Comparison of ENCODE assay signal across 24 cellular contexts in genomic region chr7:100071018-100071723, GRCh38. TPM values are rescaled to one million over a fixed set of nuclear protein-coding genes. Genes with fewer than 3 reads are reported as not detected.
DNase-seq lines count a peak whose midpoint lies in the region; ATAC-seq, FAIRE-seq and TF ChIP-seq lines count a peak whose summit lies in the region.
"Had no signal": no experiment of that assay in that cellular context is flagged by ENCODE, and none has a peak within 500 bp of the region (broad histone marks: within the 10 kb centered on the region; RNA-seq: fewer than 3 reads in every experiment).

No MANE protein-coding gene starts in this region.

- no peaks in the 10 kb centered on the region for H4K20me1 ChIP-seq in GM12878 (ENCODE audit: control insufficient read depth, insufficient read depth)

- H3K9me3 ChIP-seq in GM12878 (replicated peaks; ENCODE audit: control insufficient read depth, insufficient read depth, low read length): peaks cover 32% of the 10 kb centered on the region; the same call in 2 of the 3 replicates

- WGBS in GM12878 (ENCODE audit: insufficient coverage, insufficient replicate concordance, low lambda C conversion rate, missing lambda C conversion rate): 95% methylated on average over 11 of the region's 11 CpGs

- H3K27ac ChIP-seq in ACC112 (ENCODE audit: low read depth, low read length) (no peak overlapping the region), GM12878 (ENCODE audit: control insufficient read depth, insufficient read depth) (no peak overlapping the region)
- H3K27ac ChIP-seq: dorsolateral prefrontal cortex, KMS-11, RWPE1, VCaP had no signal

- ATAC-seq in GM12878 (no peak), GM21447 (IDR thresholded peaks at IDR 0.05; ENCODE audit: unreplicated experiment) (no peak)
- ATAC-seq: activated naive CD4-positive, alpha-beta T cell treated with anti-CD3 and anti-CD28 coated beads, Interleukin-2, amount 50 U/mL, for 72 hours had no signal

- H3K4me1 Mint-ChIP-seq in nephron progenitor cell: no peaks in the 10 kb centered on the region
- H3K4me1 Mint-ChIP-seq: activated CD4-positive, alpha-beta T cell treated with anti-CD3 and anti-CD28 coated beads, Interleukin-2, amount 10 ng/mL, durations not matched to agents 24 days and 14 days; CD14-positive monocyte had no signal

- TF ChIP-seq POLR2A in GM12892 (IDR thresholded peaks at IDR 0.05; ENCODE audit: low read depth, low read length): peak; percentile 9
- no peak for TF ChIP-seq POLR2A in GM12878 (IDR thresholded peaks at IDR 0.05; ENCODE audit: low read depth, low read length)

- peak overlapping the region; percentile 16; the same call in 1 of the 2 replicates for H3K4me3 ChIP-seq in ACC112 (ENCODE audit: low read depth, low read length)
- H3K4me3 ChIP-seq in GM12878: no peak overlapping the region
- H3K4me3 ChIP-seq: dorsolateral prefrontal cortex, lung had no signal

- no peak for TF ChIP-seq EP300 in GM12878 (IDR thresholded peaks at IDR 0.05; ENCODE audit: borderline replicate concordance in 1 of 2, control insufficient read depth in 1 of 2, low read depth in 2 of 2, low read length in 2 of 2)

- no peak overlapping the region for H3K4me2 ChIP-seq in GM12878 (ENCODE audit: control insufficient read depth, insufficient read depth)
- H3K4me2 ChIP-seq: KMS-11 had no signal

- no peak for TF ChIP-seq RAD21 in GM12878 (IDR thresholded peaks at IDR 0.05; ENCODE audit: insufficient read depth, low read depth, low read length)

- POLR2A ChIA-PET in GM12878 (lab: Charles Lee): interaction anchor here (0.7 to 1.0 kb wide), 2 partner anchors 8 to 12 kb away, joined by 3 read pairs; no protein-coding TSS in a partner anchor

- RAD21 ChIA-PET in GM12878 (lab: Charles Lee; ENCODE audit: unreplicated experiment): interaction anchor here (2.0 kb wide), 1 partner anchor 11 kb away, joined by 5 read pairs; no protein-coding TSS in a partner anchor

- CTCF ChIA-PET in GM12878 (lab: Yijun Ruan, JAX): interaction anchor here (0.6 to 1.5 kb wide), 3 partner anchors 11 to 517 kb away, joined by 3 to 4 read pairs (median 4); no protein-coding TSS in a partner anchor

- no peak for TF ChIP-seq CTCF in GM12878 (IDR thresholded peaks at IDR 0.05 in 2 of 3, conservative IDR thresholded peaks at IDR 0.05 in 1 of 3; ENCODE audit: control insufficient read depth in 2 of 3, extremely low read depth in 1 of 3, insufficient read depth in 1 of 3, low read depth in 3 of 3, low read length in 3 of 3)
- TF ChIP-seq CTCF in nephron progenitor cell (IDR thresholded peaks at IDR 0.05): no peak

- no peak overlapping the region for H3K9ac ChIP-seq in GM12878 (ENCODE audit: control insufficient read depth, insufficient read depth, low read length)
- H3K9ac ChIP-seq: KMS-11 had no signal

- H3K79me2 ChIP-seq in ACC112 (ENCODE audit: control insufficient read depth, insufficient read depth, low read length, unreplicated experiment): no peaks in the 10 kb centered on the region
- H3K79me2 ChIP-seq in GM12878 (ENCODE audit: control insufficient read depth, insufficient read depth, low read length): no peaks in the 10 kb centered on the region

- FAIRE-seq in GM12892 (lab: Jason Lieb, UNC) (no peak), GM12878 (lab: Jason Lieb, UNC) (no peak)

- intact Hi-C loops in GM12878 (cut with micrococcal nuclease; ENCODE audit: unreplicated experiment): no loop called here

- H3K27ac Mint-ChIP-seq in nephron progenitor cell: no peak overlapping the region
- H3K27ac Mint-ChIP-seq: activated CD4-positive, alpha-beta T cell treated with anti-CD3 and anti-CD28 coated beads, Interleukin-2, amount 10 ng/mL, durations not matched to agents 24 days and 14 days; CD14-positive monocyte had no signal

- H3K4me1 ChIP-seq in ACC112 (ENCODE audit: control insufficient read depth, insufficient read depth, low read length, unreplicated experiment) (no peaks in the 10 kb centered on the region), GM12878 (ENCODE audit: control insufficient read depth, insufficient read depth, low read length) (no peaks in the 10 kb centered on the region)

- H3K36me3 ChIP-seq in ACC112 (ENCODE audit: insufficient read depth, low read length) (peaks cover 84% of the 10 kb centered on the region), GM12878 (ENCODE audit: control insufficient read depth in 2 of 2, insufficient read depth in 2 of 2, low read length in 1 of 2) (peaks cover 30 to 54% of the 10 kb centered on the region in 2 experiments)

- peak overlapping the region; percentile 40 for H3K4me3 Mint-ChIP-seq in nephron progenitor cell
- H3K4me3 Mint-ChIP-seq: activated CD4-positive, alpha-beta T cell treated with anti-CD3 and anti-CD28 coated beads, Interleukin-2, amount 10 ng/mL, durations not matched to agents 24 days and 14 days; CD14-positive monocyte had no signal

- SMC1A ChIA-PET in GM12878 (lab: Charles Lee; ENCODE audit: uncharacterized antibody, unreplicated experiment): interaction anchor here (0.7 kb wide), 1 partner anchor 712 kb away, joined by 3 read pairs; no protein-coding TSS in a partner anchor

- DNase-seq in GM12892 (ENCODE audit: insufficient read length) (no peak), GM12878 (ENCODE audit: low read depth, low spot score) (no peak), nephron progenitor cell (no peak), islet precursor cell (no peak), NCI-H128 (lab: John Stamatoyannopoulos, UW; ENCODE audit: unreplicated experiment) (no peak)
- DNase-seq: activated CD4-positive, alpha-beta T cell treated with anti-CD3 and anti-CD28 coated beads, Interleukin-2, amount 10 ng/mL, durations not matched to agents 24 days and 14 days; aorta; central memory CD4-positive, alpha-beta T cell; dorsolateral prefrontal cortex; head of caudate nucleus; kidney glomerular epithelial cell; NCI-H1694 treated with DMSO at 0.1 percent for 48 hours; NCI-H226; NCI-H748 treated with DMSO at 0.1 percent for 48 hours; stimulated activated CD4-positive, alpha-beta T cell treated with anti-CD3 and anti-CD28 coated beads, Interleukin-1b, Interleukin-23, amount 100 ng/mL, for 48 hours; substantia nigra had no signal

- peaks cover 17% of the 10 kb centered on the region for H3K27me3 Mint-ChIP-seq in nephron progenitor cell (ENCODE audit: low read depth, poor library complexity)
- H3K27me3 Mint-ChIP-seq: activated CD4-positive, alpha-beta T cell treated with anti-CD3 and anti-CD28 coated beads, Interleukin-2, amount 10 ng/mL, durations not matched to agents 24 days and 14 days had no signal

- no peak overlapping the region for H2AFZ ChIP-seq in ACC112 (ENCODE audit: low read length, unreplicated experiment)
- H2AFZ ChIP-seq in GM12878 (ENCODE audit: control insufficient read depth, low read depth, low read length): no peak overlapping the region

- H3K9me3 Mint-ChIP-seq in nephron progenitor cell: peaks cover 96% of the 10 kb centered on the region

- BruUV-seq in GM12878 (replicated peaks; lab: Mats Ljungman, UMichigan): TSS peak; percentile 42

- H3K36me3 Mint-ChIP-seq in nephron progenitor cell (ENCODE audit: low read depth): peaks cover 97% of the 10 kb centered on the region

- in situ Hi-C loops in GM12878 (cut with MboI): no loop called here

- H3K27me3 ChIP-seq in ACC112 (ENCODE audit: insufficient read depth, low read length) (no peaks in the 10 kb centered on the region), GM12878 (replicated peaks in 1 of 2; ENCODE audit: control insufficient read depth in 2 of 2, insufficient read depth in 2 of 2, low read length in 1 of 2) (no peaks in the 10 kb centered on the region)
- H3K27me3 ChIP-seq: dorsolateral prefrontal cortex had no signal

RNA-seq across cellular contexts. Expression of gene ZNF3, which starts 10.4 kb away (rescaled TPM):
- polyA plus RNA-seq in GM12892 (2012; ENCODE audit: missing spikeins): 19.0 TPM
- 65.5 and 73.9 TPM in 2 replicates for total RNA-seq in GM12878 (2013; cell fraction: nucleolus; rRNA removed)
- total RNA-seq in GM12878 (2014; rRNA removed): 26.2 and 34.9 TPM in 2 replicates
- 34.9 and 36.0 TPM in 2 replicates for total RNA-seq in GM12878 (2014; rRNA removed; fragmentation: Illumina TruSeq; extraction: Trizol)
- total RNA-seq in GM12878 (2021): 28.5 and 30.7 TPM in 2 replicates
- 21.0 TPM for polyA plus RNA-seq in GM12878 (2011; ENCODE audit: low read depth)
- 31.1 and 32.1 TPM in 2 replicates for polyA plus RNA-seq in GM12878 (2011; rRNA removed)
- polyA plus RNA-seq in GM12878 (2011; cell fraction: cytosol; rRNA removed): 22.5 and 23.4 TPM in 2 replicates
- 48.4 and 55.7 TPM in 2 replicates for polyA plus RNA-seq in GM12878 (2011; cell fraction: nucleus; rRNA removed)
- polyA plus RNA-seq in GM12878 (2012): 18.6 and 26.6 TPM in 2 replicates
- polyA plus RNA-seq in GM12878 (2014; fragmentation: Illumina TruSeq; extraction: Trizol): 37.4 and 48.6 TPM in 2 replicates
- polyA plus RNA-seq in GM12878 (2014; fragmentation: Nextera tagmentation; extraction: Ambion mirVana): 10 to 100 TPM; 17.2 to 19.0 TPM
- polyA plus RNA-seq in GM12878 (2014; rRNA removed): 22.6 and 27.3 TPM in 2 replicates
- 10 to 100 TPM; 29.0 to 29.7 TPM for polyA plus RNA-seq in GM12878 (2016; fragmentation: Nextera tagmentation; extraction: Ambion mirVana)
- polyA minus RNA-seq in GM12878 (2011; rRNA and poly(A)+ RNA removed): 39.6 and 39.9 TPM in 2 replicates
- polyA minus RNA-seq in GM12878 (2011; cell fraction: cytosol; rRNA and poly(A)+ RNA removed): 9.4 and 12.2 TPM in 2 replicates
- 23.2 and 42.2 TPM in 2 replicates for polyA minus RNA-seq in GM12878 (2011; cell fraction: nucleus; rRNA and poly(A)+ RNA removed)

RNA-seq across cellular contexts. Expression of gene COPS6, which starts 17.6 kb away (rescaled TPM):
- 127 TPM for polyA plus RNA-seq in GM12892 (2012; ENCODE audit: missing spikeins)
- 26.7 and 29.6 TPM in 2 replicates for total RNA-seq in GM12878 (2013; cell fraction: nucleolus; rRNA removed)
- total RNA-seq in GM12878 (2014; rRNA removed) (40.2 and 43.4 TPM in 2 replicates), GM12878 (2014; rRNA removed; fragmentation: Illumina TruSeq; extraction: Trizol) (28.5 and 28.6 TPM in 2 replicates), GM12878 (2021) (75.2 and 79.6 TPM in 2 replicates)
- 42.7 TPM for polyA plus RNA-seq in GM12878 (2011; ENCODE audit: low read depth)
- polyA plus RNA-seq in GM12878 (2011; rRNA removed) (58.5 and 81.8 TPM in 2 replicates), GM12878 (2014; fragmentation: Illumina TruSeq; extraction: Trizol) (81.1 and 84.8 TPM in 2 replicates), GM12878 (2014; fragmentation: Nextera tagmentation; extraction: Ambion mirVana) (100 to 1,000 TPM in 1 of 2 experiments, 10 to 100 TPM in 1; 64.1 to 108 TPM), GM12878 (2014; rRNA removed) (97.3 and 99.4 TPM in 2 replicates), GM12878 (2016; fragmentation: Nextera tagmentation; extraction: Ambion mirVana) (100 to 1,000 TPM; 152 to 182 TPM)
- 84.5 and 92.5 TPM in 2 replicates for polyA plus RNA-seq in GM12878 (2011; cell fraction: cytosol; rRNA removed)
- 49.2 and 63.0 TPM in 2 replicates for polyA plus RNA-seq in GM12878 (2011; cell fraction: nucleus; rRNA removed)
- polyA plus RNA-seq in GM12878 (2012): 68.5 and 77.8 TPM in 2 replicates
- 73.9 and 92.2 TPM in 2 replicates for polyA minus RNA-seq in GM12878 (2011; rRNA and poly(A)+ RNA removed)
- 27.1 and 30.9 TPM in 2 replicates for polyA minus RNA-seq in GM12878 (2011; cell fraction: cytosol; rRNA and poly(A)+ RNA removed)
- 19.5 and 29.9 TPM in 2 replicates for polyA minus RNA-seq in GM12878 (2011; cell fraction: nucleus; rRNA and poly(A)+ RNA removed)

RNA-seq across cellular contexts. Expression of gene ZSCAN21, which starts 21.6 kb away (rescaled TPM):
- polyA plus RNA-seq in GM12892 (2012; ENCODE audit: missing spikeins): 10.2 TPM
- 9.1 and 10.3 TPM in 2 replicates for total RNA-seq in GM12878 (2013; cell fraction: nucleolus; rRNA removed)
- total RNA-seq in GM12878 (2014; rRNA removed) (5.8 and 5.9 TPM in 2 replicates), GM12878 (2014; rRNA removed; fragmentation: Illumina TruSeq; extraction: Trizol) (7.3 and 7.8 TPM in 2 replicates), GM12878 (2021) (5.8 and 8.0 TPM in 2 replicates)
- polyA plus RNA-seq in GM12878 (2011; ENCODE audit: low read depth): 4.2 TPM
- polyA plus RNA-seq in GM12878 (2011; rRNA removed) (8.7 and 9.4 TPM in 2 replicates), GM12878 (2014; fragmentation: Illumina TruSeq; extraction: Trizol) (6.7 and 6.9 TPM in 2 replicates), GM12878 (2014; fragmentation: Nextera tagmentation; extraction: Ambion mirVana) (1 to 10 TPM; 1.9 to 3.1 TPM), GM12878 (2014; rRNA removed) (5.2 and 5.8 TPM in 2 replicates), GM12878 (2016; fragmentation: Nextera tagmentation; extraction: Ambion mirVana) (1 to 10 TPM; 7.4 to 9.6 TPM)
- polyA plus RNA-seq in GM12878 (2011; cell fraction: cytosol; rRNA removed): 7.3 and 7.6 TPM in 2 replicates
- polyA plus RNA-seq in GM12878 (2011; cell fraction: nucleus; rRNA removed): 5.1 and 6.7 TPM in 2 replicates
- 5.9 and 6.9 TPM in 2 replicates for polyA plus RNA-seq in GM12878 (2012)
- 7.4 and 8.7 TPM in 2 replicates for polyA minus RNA-seq in GM12878 (2011; rRNA and poly(A)+ RNA removed)
- polyA minus RNA-seq in GM12878 (2011; cell fraction: cytosol; rRNA and poly(A)+ RNA removed): 2.7 and 2.9 TPM in 2 replicates
- 1.6 and 4.1 TPM in 2 replicates for polyA minus RNA-seq in GM12878 (2011; cell fraction: nucleus; rRNA and poly(A)+ RNA removed)

RNA-seq across cellular contexts. Expression of gene MCM7, which starts 30.0 kb away (rescaled TPM):
- 151 TPM for polyA plus RNA-seq in GM12892 (2012; ENCODE audit: missing spikeins)
- 110 and 116 TPM in 2 replicates for total RNA-seq in GM12878 (2013; cell fraction: nucleolus; rRNA removed)
- total RNA-seq in GM12878 (2014; rRNA removed) (305 and 354 TPM in 2 replicates), GM12878 (2014; rRNA removed; fragmentation: Illumina TruSeq; extraction: Trizol) (165 and 183 TPM in 2 replicates), GM12878 (2021) (292 and 310 TPM in 2 replicates)
- polyA plus RNA-seq in GM12878 (2011; ENCODE audit: low read depth): 92.6 TPM
- polyA plus RNA-seq in GM12878 (2011; rRNA removed) (124 and 210 TPM in 2 replicates), GM12878 (2014; fragmentation: Illumina TruSeq; extraction: Trizol) (136 and 196 TPM in 2 replicates), GM12878 (2014; fragmentation: Nextera tagmentation; extraction: Ambion mirVana) (100 to 1,000 TPM; 227 to 234 TPM), GM12878 (2014; rRNA removed) (253 and 264 TPM in 2 replicates), GM12878 (2016; fragmentation: Nextera tagmentation; extraction: Ambion mirVana) (100 to 1,000 TPM; 349 to 383 TPM)
- 206 and 336 TPM in 2 replicates for polyA plus RNA-seq in GM12878 (2011; cell fraction: cytosol; rRNA removed)
- 483 and 562 TPM in 2 replicates for polyA plus RNA-seq in GM12878 (2011; cell fraction: nucleus; rRNA removed)
- 130 and 155 TPM in 2 replicates for polyA plus RNA-seq in GM12878 (2012)
- polyA minus RNA-seq in GM12878 (2011; rRNA and poly(A)+ RNA removed): 223 and 271 TPM in 2 replicates
- polyA minus RNA-seq in GM12878 (2011; cell fraction: cytosol; rRNA and poly(A)+ RNA removed): 150 and 189 TPM in 2 replicates
- polyA minus RNA-seq in GM12878 (2011; cell fraction: nucleus; rRNA and poly(A)+ RNA removed): 166 and 289 TPM in 2 replicates

RNA-seq across cellular contexts. Expression of gene AP4M1, which starts 30.3 kb away (rescaled TPM):
- 9.6 TPM for polyA plus RNA-seq in GM12892 (2012; ENCODE audit: missing spikeins)
- total RNA-seq in GM12878 (2013; cell fraction: nucleolus; rRNA removed): 10.7 and 13.4 TPM in 2 replicates
- total RNA-seq in GM12878 (2014; rRNA removed) (14.3 and 15.7 TPM in 2 replicates), GM12878 (2014; rRNA removed; fragmentation: Illumina TruSeq; extraction: Trizol) (7.1 and 7.6 TPM in 2 replicates), GM12878 (2021) (12.9 and 13.6 TPM in 2 replicates)
- polyA plus RNA-seq in GM12878 (2011; ENCODE audit: low read depth): 3.6 TPM
- polyA plus RNA-seq in GM12878 (2011; rRNA removed) (10.7 and 13.9 TPM in 2 replicates), GM12878 (2014; fragmentation: Illumina TruSeq; extraction: Trizol) (7.7 and 12.5 TPM in 2 replicates), GM12878 (2014; fragmentation: Nextera tagmentation; extraction: Ambion mirVana) (1 to 10 TPM in 1 of 2 experiments, under 1 TPM in 1; 0.77 to 2.1 TPM), GM12878 (2014; rRNA removed) (11.6 and 12.9 TPM in 2 replicates), GM12878 (2016; fragmentation: Nextera tagmentation; extraction: Ambion mirVana) (10 to 100 TPM; 15.9 to 16.1 TPM)
- 9.6 and 13.1 TPM in 2 replicates for polyA plus RNA-seq in GM12878 (2011; cell fraction: cytosol; rRNA removed)
- polyA plus RNA-seq in GM12878 (2011; cell fraction: nucleus; rRNA removed): 24.5 and 26.5 TPM in 2 replicates
- 7.6 and 10.3 TPM in 2 replicates for polyA plus RNA-seq in GM12878 (2012)
- polyA minus RNA-seq in GM12878 (2011; rRNA and poly(A)+ RNA removed): 9.7 and 18.2 TPM in 2 replicates
- polyA minus RNA-seq in GM12878 (2011; cell fraction: cytosol; rRNA and poly(A)+ RNA removed): 3.6 and 6.0 TPM in 2 replicates
- 7.5 and 10.2 TPM in 2 replicates for polyA minus RNA-seq in GM12878 (2011; cell fraction: nucleus; rRNA and poly(A)+ RNA removed)
